Comparison of ENCODE assay signal across 13 cellular contexts in genomic region chr13:73754241-73754640, GRCh38.
"Had no signal": no experiment of that assay in that cellular context is flagged by ENCODE, and none has a peak within 500 bp of the region (broad histone marks: within the 10 kb centered on the region; RNA-seq: fewer than 3 reads in every experiment).

No MANE protein-coding gene starts in this region.

- H3K4me3 ChIP-seq: colonic mucosa, heart left ventricle, sigmoid colon, skin epidermis, testis, tibial nerve had no signal

- H3K9me3 Mint-ChIP-seq: endodermal cell; natural killer cell; neural crest cell; stimulated activated naive B cell treated with anti-CD40 and anti-IgM and Interleukin-4, amounts not matched to agents 10 μg/mL and 1 μg/mL and 100 μg/mL, for 72 hours; stimulated activated naive CD8-positive, alpha-beta T cell treated with anti-CD3 and anti-CD28 coated beads, Interleukin-15, amount 100 ng/mL, for 72 hours had no signal

- ATAC-seq: stimulated activated naive CD8-positive, alpha-beta T cell treated with anti-CD3 and anti-CD28 coated beads, Interleukin-15, amount 100 ng/mL, for 72 hours had no signal

- H3K4me3 Mint-ChIP-seq: endodermal cell; natural killer cell; neural crest cell; stimulated activated naive B cell treated with anti-CD40 and anti-IgM and Interleukin-4, amounts not matched to agents 10 μg/mL and 1 μg/mL and 100 μg/mL, for 72 hours; stimulated activated naive CD8-positive, alpha-beta T cell treated with anti-CD3 and anti-CD28 coated beads, Interleukin-15, amount 100 ng/mL, for 72 hours had no signal

- H3K27ac ChIP-seq: colonic mucosa, heart left ventricle, sigmoid colon, skin epidermis, testis, tibial nerve had no signal

- H3K27me3 Mint-ChIP-seq: stimulated activated naive B cell treated with anti-CD40 and anti-IgM and Interleukin-4, amounts not matched to agents 10 μg/mL and 1 μg/mL and 100 μg/mL, for 72 hours; stimulated activated naive CD8-positive, alpha-beta T cell treated with anti-CD3 and anti-CD28 coated beads, Interleukin-15, amount 100 ng/mL, for 72 hours had no signal

- H3K36me3 ChIP-seq: colonic mucosa, sigmoid colon, tibial nerve had no signal

- H3K27me3 ChIP-seq: colonic mucosa, heart left ventricle, sigmoid colon, testis, tibial nerve had no signal

- H3K36me3 Mint-ChIP-seq: natural killer cell had no signal

- DNase-seq: endodermal cell; natural killer cell; posterior cingulate gyrus; sigmoid colon; stimulated activated CD4-positive, alpha-beta T cell treated with anti-CD3 and anti-CD28 coated beads, Interleukin-4, amount 100 ng/mL, for 4 hours; stimulated activated naive B cell treated with anti-CD40 and anti-IgM and Interleukin-4, amounts not matched to agents 10 μg/mL and 1 μg/mL and 100 μg/mL, for 72 hours had no signal

- H3K9me3 ChIP-seq: colonic mucosa, heart left ventricle, sigmoid colon, testis, tibial nerve had no signal

- H3K4me1 ChIP-seq: colonic mucosa, testis had no signal

- H3K27ac Mint-ChIP-seq: endodermal cell; stimulated activated naive B cell treated with anti-CD40 and anti-IgM and Interleukin-4, amounts not matched to agents 10 μg/mL and 1 μg/mL and 100 μg/mL, for 72 hours; stimulated activated naive CD8-positive, alpha-beta T cell treated with anti-CD3 and anti-CD28 coated beads, Interleukin-15, amount 100 ng/mL, for 72 hours had no signal
